Comparison of ENCODE assay signal across 16 cellular contexts in the genomic region with DNA sequence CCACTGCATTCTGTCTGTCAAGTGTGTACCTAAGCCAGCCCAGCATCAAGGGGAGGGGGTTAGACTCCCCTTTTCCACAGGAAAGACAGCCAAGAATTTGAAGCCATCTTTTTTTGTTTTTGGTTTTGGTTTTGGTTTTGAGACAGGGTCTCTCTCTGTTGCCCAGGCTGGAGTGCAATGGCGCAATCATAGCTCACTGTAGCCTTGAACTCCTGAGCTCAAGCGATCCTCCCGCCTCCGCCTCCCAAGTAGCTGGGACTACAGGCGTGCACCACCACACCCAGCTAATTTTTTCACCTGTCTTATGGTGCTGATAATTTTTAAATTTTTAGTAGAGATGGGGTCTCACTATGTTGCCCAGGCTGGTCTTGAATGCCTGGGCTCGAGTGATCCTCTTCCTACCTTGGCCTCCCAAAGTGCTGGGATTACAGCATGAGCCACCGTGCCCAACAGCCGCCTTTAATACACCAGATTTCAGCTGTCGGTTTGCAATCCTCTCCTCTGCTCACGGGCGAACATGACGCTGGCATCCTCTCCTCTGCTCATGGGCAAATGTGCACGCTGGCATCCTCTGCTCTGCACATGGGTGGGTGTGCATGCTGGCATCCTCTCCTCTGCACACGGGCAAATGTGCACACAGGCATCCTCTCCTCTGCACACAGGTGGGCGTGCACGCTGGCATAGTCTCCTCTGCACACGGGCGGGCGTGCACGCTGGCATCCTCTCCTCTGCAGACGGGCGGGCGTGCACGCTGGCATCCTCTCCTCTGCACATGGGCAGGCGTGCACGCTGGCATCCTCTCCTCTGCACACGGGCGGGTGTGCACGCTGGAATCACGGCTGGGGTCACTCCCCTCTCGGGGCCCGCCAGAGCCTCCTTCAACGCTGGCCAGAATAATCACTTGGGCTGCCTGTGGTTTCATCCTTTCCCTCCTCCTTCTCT. TPM values are rescaled to one million over a fixed set of nuclear protein-coding genes. Genes with fewer than 3 reads are reported as not detected.
DNase-seq lines count a peak whose midpoint lies in the region; ATAC-seq, FAIRE-seq and TF ChIP-seq lines count a peak whose summit lies in the region.
"Had no signal": no experiment of that assay in that cellular context is flagged by ENCODE, and none has a peak within 500 bp of the region (broad histone marks: within the 10 kb centered on the region; RNA-seq: fewer than 3 reads in every experiment).

No MANE protein-coding gene starts in this region.

- H3K27ac ChIP-seq in heart right ventricle = no peak overlapping the region
- peak overlapping the region; percentile 91 for H3K27ac ChIP-seq in SJCRH30
- H3K27ac ChIP-seq in kidney (ENCODE audit: low read depth in 2 of 2, low read length in 2 of 2) = no peak overlapping the region
- H3K27ac ChIP-seq: A549, Peyer's patch had no signal

- peaks cover 0 to 6% (median 0%) of the 10 kb centered on the region in 9 donors for H3K36me3 ChIP-seq in heart right ventricle
- H3K36me3 ChIP-seq in SJCRH30 = no peaks in the 10 kb centered on the region
- H3K36me3 ChIP-seq in kidney (ENCODE audit: control insufficient read depth in 1 of 2, insufficient read depth in 2 of 2, low read length in 2 of 2) = no peaks in the 10 kb centered on the region
- H3K36me3 ChIP-seq: MG63 had no signal

- DNase-seq in Right ventricle myocardium inferior (ENCODE audit: missing footprints) (peak; percentile 53), heart right ventricle (no peak), SJCRH30 (no peak), kidney (peak; percentile 45), NCI-H2081 (lab: John Stamatoyannopoulos, UW) (no peak)
- no peak for DNase-seq in natural killer cell treated with Interleukin-12 subunit alpha and Interleukin-12 subunit beta and Interleukin-15 and Interleukin-18, amount 100 ng/mL, for 72 hours (ENCODE audit: low spot score)
- DNase-seq: CD8-positive, alpha-beta T cell; GF-D8; NCI-H1092 treated with DMSO at 0.1 percent for 48 hours; NCI-H446; NCI-H82; Peyer's patch; SHP77 treated with DMSO at 0.1 percent for 48 hours had no signal

- WGBS in heart right ventricle, 2 donors = 87 to 94% methylated on average over 33 of the region's 33 CpGs

- H3K27me3 Mint-ChIP-seq in natural killer cell treated with Interleukin-12 subunit alpha and Interleukin-12 subunit beta and Interleukin-15 and Interleukin-18, amount 100 ng/mL, for 72 hours = no peaks in the 10 kb centered on the region

- H3K4me3 ChIP-seq in heart right ventricle (no peak overlapping the region), SJCRH30 (no peak overlapping the region), kidney (ENCODE audit: low read length in 2 of 2) (no peak overlapping the region)
- H3K4me3 ChIP-seq: A549, MG63, Peyer's patch had no signal

- TF ChIP-seq CTCF in heart right ventricle (IDR thresholded peaks at IDR 0.05) (no peak), kidney (IDR thresholded peaks at IDR 0.05; ENCODE audit: borderline replicate concordance, extremely low read depth, insufficient read depth) (no peak)

- no peak overlapping the region for H3K27ac Mint-ChIP-seq in natural killer cell treated with Interleukin-12 subunit alpha and Interleukin-12 subunit beta and Interleukin-15 and Interleukin-18, amount 100 ng/mL, for 72 hours
- H3K27ac Mint-ChIP-seq: CD8-positive, alpha-beta T cell had no signal

- ATAC-seq in Right ventricle myocardium inferior (no peak), heart right ventricle (no peak), HG03097 (IDR thresholded peaks at IDR 0.05; ENCODE audit: low FRiP score, unreplicated experiment) (no peak)
- ATAC-seq in natural killer cell treated with Interleukin-12 subunit alpha and Interleukin-12 subunit beta and Interleukin-15 and Interleukin-18, amount 100 ng/mL, for 72 hours = no peak
- ATAC-seq: A549; CD8-positive, alpha-beta T cell had no signal

- FAIRE-seq in kidney (lab: Jason Lieb, UNC) = no peak
- FAIRE-seq: A549 had no signal

- H3K4me3 Mint-ChIP-seq in natural killer cell treated with Interleukin-12 subunit alpha and Interleukin-12 subunit beta and Interleukin-15 and Interleukin-18, amount 100 ng/mL, for 72 hours = no peak overlapping the region
- H3K4me3 Mint-ChIP-seq: CD8-positive, alpha-beta T cell had no signal

- peaks cover 0 to 6% of the 10 kb centered on the region in 2 donors for H3K4me1 Mint-ChIP-seq in natural killer cell treated with Interleukin-12 subunit alpha and Interleukin-12 subunit beta and Interleukin-15 and Interleukin-18, amount 100 ng/mL, for 72 hours (ENCODE audit: low read depth in 2 of 2)

- no peaks in the 10 kb centered on the region for H3K36me3 Mint-ChIP-seq in natural killer cell treated with Interleukin-12 subunit alpha and Interleukin-12 subunit beta and Interleukin-15 and Interleukin-18, amount 100 ng/mL, for 72 hours

- no peak overlapping the region for H3K9ac ChIP-seq in kidney (ENCODE audit: low read length in 2 of 2)

- H3K9me3 Mint-ChIP-seq in natural killer cell treated with Interleukin-12 subunit alpha and Interleukin-12 subunit beta and Interleukin-15 and Interleukin-18, amount 100 ng/mL, for 72 hours = no peaks in the 10 kb centered on the region
- H3K9me3 Mint-ChIP-seq: CD8-positive, alpha-beta T cell had no signal

- intact Hi-C loops in Right ventricle myocardium inferior (cut with DNase I) (no loop called here), heart right ventricle (cut with DNase I) (no loop called here), kidney (cut with DNase I) (no loop called here)

- no peaks in the 10 kb centered on the region for H3K4me1 ChIP-seq in heart right ventricle
- H3K4me1 ChIP-seq in SJCRH30 = peaks cover 25% of the 10 kb centered on the region
- H3K4me1 ChIP-seq in kidney (ENCODE audit: control insufficient read depth in 1 of 2, insufficient read depth in 1 of 2, low read depth in 1 of 2, low read length in 2 of 2) = no peaks in the 10 kb centered on the region
- H3K4me1 ChIP-seq: A549, Peyer's patch had no signal

- H3K9me3 ChIP-seq in heart right ventricle (no peaks in the 10 kb centered on the region), SJCRH30 (replicated peaks) (no peaks in the 10 kb centered on the region), kidney (ENCODE audit: control insufficient read depth in 1 of 2, low read length in 2 of 2) (no peaks in the 10 kb centered on the region)
- H3K9me3 ChIP-seq: A549, MG63, Peyer's patch had no signal

- H3K27me3 ChIP-seq in heart right ventricle (no peaks in the 10 kb centered on the region), SJCRH30 (no peaks in the 10 kb centered on the region)
- H3K27me3 ChIP-seq: MG63, Peyer's patch had no signal

RNA-seq across cellular contexts. Expression of a gene that starts 56.0 kb away (rescaled TPM):
- total RNA-seq in Right ventricle myocardium inferior (37.2 TPM), heart right ventricle (10 to 100 TPM; 16.7 to 38.5 (median 27.9) TPM), kidney (53.0 TPM)
- polyA plus RNA-seq in heart right ventricle (10 to 100 TPM; 14.3 to 18.3 TPM), kidney (ENCODE audit: insufficient read depth, low read depth, low replicate concordance) (14.1 TPM)
- 26.9 and 31.6 TPM in 2 replicates for total RNA-seq in SJCRH30 (2014; rRNA removed; shearing (Covaris generic))
- 1 to 10 TPM; 1.3 to 5.0 TPM for total RNA-seq in natural killer cell treated with Interleukin-12 subunit alpha and Interleukin-12 subunit beta and Interleukin-15 and Interleukin-18, amount 100 ng/mL, for 72 hours

Comparison
In these comparisons a context has a peak if more than half of its experiments do, and no peak if none do; other contexts are left out.
1. DNase-seq: peak in Right ventricle myocardium inferior (single experiment) and kidney (single experiment); none in heart right ventricle (0 of 2), SJCRH30 (0 of 2), NCI-H2081 (0 of 2) and natural killer cell treated with Interleukin-12 subunit alpha and Interleukin-12 subunit beta and Interleukin-15 and Interleukin-18, amount 100 ng/mL, for 72 hours (single experiment).